Comparison of ENCODE assay signal across 1 cellular context in genomic region chr7:76346097-76346496, GRCh38.
TF ChIP-seq lines count a peak whose summit lies in the region.

No MANE protein-coding gene starts in this region.

TF ChIP-seq in GM23338, 12 proteins besides CTCF, POLR2A, EP300 and RAD21 (continued from another document):
- no peak for TF ChIP-seq ZNF462 (CRISPR knock-in tag; IDR thresholded peaks at IDR 0.05)
